27 cellular contexts compared by ENCODE assay signal in the genomic region with DNA sequence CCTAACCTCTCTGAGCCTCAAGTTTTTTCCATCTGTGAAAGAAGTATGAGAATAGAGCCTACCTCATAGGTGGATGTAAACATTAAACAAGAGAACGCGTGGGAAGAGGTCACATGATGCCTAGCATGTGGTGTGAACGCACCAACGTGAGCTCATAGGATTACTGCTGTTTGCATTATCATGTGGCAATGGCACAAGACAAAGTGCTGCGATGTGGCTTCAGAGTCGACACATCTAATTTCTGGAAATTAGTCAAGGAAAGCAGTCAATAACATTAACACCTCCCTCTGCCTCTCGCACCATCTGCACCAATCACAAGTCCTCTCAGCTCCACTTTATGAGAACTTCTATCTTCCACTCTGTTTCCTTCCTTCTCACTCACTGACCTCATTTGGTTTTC.
A peak's percentile ranks its signal among the peaks of the same experiment; 100 is the strongest.
DNase-seq lines count a peak whose midpoint lies in the region; ATAC-seq and TF ChIP-seq lines count a peak whose summit lies in the region.
"Had no signal": no experiment of that assay in that cellular context is flagged by ENCODE, and none has a peak within 500 bp of the region (broad histone marks: within the 10 kb centered on the region; RNA-seq: fewer than 3 reads in every experiment).

No MANE protein-coding gene starts in this region.

- TF ChIP-seq CTCF in CD4-positive, alpha-beta T cell (IDR thresholded peaks at IDR 0.05) = no peak

- H3K9me3 Mint-ChIP-seq in activated CD4-positive, alpha-beta T cell treated with anti-CD3 and anti-CD28 coated beads for 36 hours (ENCODE audit: low read depth) = no peaks in the 10 kb centered on the region
- no peaks in the 10 kb centered on the region for H3K9me3 Mint-ChIP-seq in CD4-positive, alpha-beta T cell
- peaks cover 0 to 1% of the 10 kb centered on the region in 2 donors for H3K9me3 Mint-ChIP-seq in activated T-cell treated with anti-CD3 and anti-CD28 coated beads, Interleukin-2, amount 50 U/mL, for 72 hours

- H3K36me3 Mint-ChIP-seq in activated CD4-positive, alpha-beta T cell treated with anti-CD3 and anti-CD28 coated beads for 36 hours (ENCODE audit: low read depth) = no peaks in the 10 kb centered on the region
- no peaks in the 10 kb centered on the region for H3K36me3 Mint-ChIP-seq in CD4-positive, alpha-beta T cell (ENCODE audit: low read depth)
- H3K36me3 Mint-ChIP-seq in activated T-cell treated with anti-CD3 and anti-CD28 coated beads, Interleukin-2, amount 50 U/mL, for 72 hours (ENCODE audit: insufficient read depth in 2 of 2) = peaks cover 0 to 1% of the 10 kb centered on the region in 2 donors

- H3K27me3 ChIP-seq in CD4-positive, alpha-beta T cell (ENCODE audit: control insufficient read depth, insufficient read depth, low read length) = no peaks in the 10 kb centered on the region
- H3K27me3 ChIP-seq: esophagus muscularis mucosa, sigmoid colon, SJSA1, stomach, transverse colon had no signal

- ATAC-seq in activated CD4-positive, alpha-beta T cell treated with anti-CD3 and anti-CD28 coated beads for 36 hours = peak; percentile 62
- no peak for ATAC-seq in CD4-positive, alpha-beta T cell (ENCODE audit: poor library complexity)
- ATAC-seq in activated T-cell treated with anti-CD3 and anti-CD28 coated beads, Interleukin-2, amount 50 U/mL, for 72 hours (replicated peaks in 1 of 2) = peak; percentile 80 to 83
- no peak for ATAC-seq in HG02981 (IDR thresholded peaks at IDR 0.05; ENCODE audit: unreplicated experiment)
- ATAC-seq: left colon, Panc1 had no signal

- intact Hi-C loops in activated CD4-positive, alpha-beta T cell treated with anti-CD3 and anti-CD28 coated beads for 36 hours (cut with DNase I, micrococcal nuclease) = loop anchor here (1.0 to 5.0 kb wide), 9 partner anchors 13 to 517 kb away; no protein-coding TSS in a partner anchor
- intact Hi-C loops in CD4-positive, alpha-beta T cell (cut with DNase I, micrococcal nuclease) = loop anchor here in 1 of 2 experiments (5.0 kb wide), 1 partner anchor 77 kb away; no protein-coding TSS in a partner anchor

- peaks cover 61% of the 10 kb centered on the region for H3K4me1 Mint-ChIP-seq in activated CD4-positive, alpha-beta T cell treated with anti-CD3 and anti-CD28 coated beads for 36 hours
- H3K4me1 Mint-ChIP-seq in CD4-positive, alpha-beta T cell (ENCODE audit: low read depth) = peaks cover 62% of the 10 kb centered on the region
- peaks cover 72% of the 10 kb centered on the region for H3K4me1 Mint-ChIP-seq in activated T-cell treated with anti-CD3 and anti-CD28 coated beads, Interleukin-2, amount 50 U/mL, for 72 hours (ENCODE audit: low read depth)

- no peaks in the 10 kb centered on the region for H3K27me3 Mint-ChIP-seq in activated CD4-positive, alpha-beta T cell treated with anti-CD3 and anti-CD28 coated beads for 36 hours
- no peaks in the 10 kb centered on the region for H3K27me3 Mint-ChIP-seq in CD4-positive, alpha-beta T cell
- H3K27me3 Mint-ChIP-seq in activated T-cell treated with anti-CD3 and anti-CD28 coated beads, Interleukin-2, amount 50 U/mL, for 72 hours (ENCODE audit: low read depth) = no peaks in the 10 kb centered on the region

- CTCF ChIA-PET in activated CD4-positive, alpha-beta T cell treated with anti-CD3 and anti-CD28 coated beads for 36 hours (lab: Charles Lee) = interaction anchor here (0.6 to 1.3 kb wide), 3 partner anchors 10 to 431 kb away, joined by 3 to 4 read pairs (median 3); no protein-coding TSS in a partner anchor
- CTCF ChIA-PET in CD4-positive, alpha-beta T cell (lab: Charles Lee) = no interaction called here

- POLR2A ChIA-PET in activated CD4-positive, alpha-beta T cell treated with anti-CD3 and anti-CD28 coated beads for 36 hours (lab: Charles Lee) = interaction anchor here (0.6 to 1.0 kb wide), 2 partner anchors 43 kb away, joined by 3 to 4 read pairs; no protein-coding TSS in a partner anchor
- POLR2A ChIA-PET in CD4-positive, alpha-beta T cell (lab: Charles Lee) = interaction anchor here (0.9 to 1.0 kb wide), 2 partner anchors 15 to 42 kb away, joined by 3 read pairs; no protein-coding TSS in a partner anchor

- H3K9me3 ChIP-seq in CD4-positive, alpha-beta T cell (ENCODE audit: control insufficient read depth, low read length) = no peaks in the 10 kb centered on the region
- H3K9me3 ChIP-seq: esophagus muscularis mucosa, sigmoid colon, SJSA1, stomach, transverse colon had no signal

- peak; percentile 80 for DNase-seq in activated CD4-positive, alpha-beta T cell treated with anti-CD3 and anti-CD28 coated beads for 36 hours
- no peak for DNase-seq in activated CD4-positive, alpha-beta T cell treated with anti-CD3 and anti-CD28 coated beads for 1 hour
- no peak for DNase-seq in CD4-positive, alpha-beta T cell
- DNase-seq in activated T-cell treated with anti-CD3 and anti-CD28 coated beads, Interleukin-2, amount 50 U/mL, for 72 hours = peak; percentile 69 to 78
- DNase-seq in stimulated activated CD4-positive, alpha-beta T cell treated with anti-CD3 and anti-CD28 coated beads, Interleukin-2, amount 100 ng/mL, for 48 hours = peak; percentile 19 to 24
- DNase-seq in NK-92 treated with Interleukin-12 subunit alpha and Interleukin-12 subunit beta, amount 100 ng/mL, for 24 hours (lab: John Stamatoyannopoulos, UW) = no peak
- DNase-seq in pons (ENCODE audit: low spot score) = no peak
- DNase-seq: 8988T; activated CD8-positive, alpha-beta memory T cell treated with anti-CD3 and anti-CD28 coated beads for 24 hours; AML-193; DMS153; foreskin melanocyte; GM23248; left colon; mesenchymal stem cell; NCI-H1694 treated with DMSO at 0.1 percent for 48 hours; NCI-H2171 treated with DMSO at 0.1 percent for 48 hours; NCI-H526; sigmoid colon; stomach; transverse colon had no signal

- H3K27ac ChIP-seq in CD4-positive, alpha-beta T cell (ENCODE audit: low read depth, low read length) = no peak overlapping the region
- H3K27ac ChIP-seq: coronary artery, esophagus muscularis mucosa, GM23248, sigmoid colon, SJSA1, stomach, transverse colon had no signal

- no peak overlapping the region for H3K4me3 Mint-ChIP-seq in activated CD4-positive, alpha-beta T cell treated with anti-CD3 and anti-CD28 coated beads for 36 hours
- H3K4me3 Mint-ChIP-seq in CD4-positive, alpha-beta T cell = no peak overlapping the region
- H3K4me3 Mint-ChIP-seq in activated T-cell treated with anti-CD3 and anti-CD28 coated beads, Interleukin-2, amount 50 U/mL, for 72 hours = peak overlapping the region in 1 of 2 donors; percentile 16

- H3K27ac Mint-ChIP-seq in activated CD4-positive, alpha-beta T cell treated with anti-CD3 and anti-CD28 coated beads for 36 hours = peak overlapping the region; percentile 43
- peak overlapping the region; percentile 15 for H3K27ac Mint-ChIP-seq in CD4-positive, alpha-beta T cell
- H3K27ac Mint-ChIP-seq in activated T-cell treated with anti-CD3 and anti-CD28 coated beads, Interleukin-2, amount 50 U/mL, for 72 hours = peak overlapping the region; percentile 20
- H3K27ac Mint-ChIP-seq: progenitor cell of endocrine pancreas had no signal

Comparison
In these comparisons a context has a peak if more than half of its experiments do, and no peak if none do; other contexts are left out.
1. DNase-seq: peak in activated CD4-positive, alpha-beta T cell treated with anti-CD3 and anti-CD28 coated beads for 36 hours (single experiment), activated T-cell treated with anti-CD3 and anti-CD28 coated beads, Interleukin-2, amount 50 U/mL, for 72 hours (2 of 2) and stimulated activated CD4-positive, alpha-beta T cell treated with anti-CD3 and anti-CD28 coated beads, Interleukin-2, amount 100 ng/mL, for 48 hours (2 of 2); none in activated CD4-positive, alpha-beta T cell treated with anti-CD3 and anti-CD28 coated beads for 1 hour (single experiment), CD4-positive, alpha-beta T cell (0 of 10), NK-92 treated with Interleukin-12 subunit alpha and Interleukin-12 subunit beta, amount 100 ng/mL, for 24 hours (single experiment) and pons (single experiment).
2. ATAC-seq: peak in activated CD4-positive, alpha-beta T cell treated with anti-CD3 and anti-CD28 coated beads for 36 hours (single experiment) and activated T-cell treated with anti-CD3 and anti-CD28 coated beads, Interleukin-2, amount 50 U/mL, for 72 hours (2 of 2); none in CD4-positive, alpha-beta T cell (single experiment) and HG02981 (single experiment).
3. Peak in every context shown above with its lines, with median percentiles within 50 percentile points of each other: H3K27ac Mint-ChIP-seq.